Comparison of ENCODE assay signal across 1 cellular context in the genomic region with DNA sequence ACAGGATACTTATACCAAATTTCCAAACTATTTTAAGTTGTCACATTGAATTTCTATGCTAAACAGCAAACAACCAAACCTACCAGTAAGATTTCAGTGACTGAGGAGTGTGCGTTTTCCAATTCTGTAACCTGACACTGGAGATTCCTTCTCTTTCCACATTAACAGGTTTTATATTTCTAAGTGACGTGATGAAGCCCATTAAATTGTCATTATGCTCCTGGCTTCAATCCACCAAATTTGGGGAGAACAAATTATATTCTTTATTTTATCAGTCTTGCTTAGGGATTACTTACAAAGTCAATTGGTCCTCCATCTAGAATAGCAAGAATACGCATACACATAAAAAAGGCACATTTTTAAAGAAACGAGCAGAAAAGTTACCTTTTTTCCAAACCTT.
TF ChIP-seq lines count a peak whose summit lies in the region.

No MANE protein-coding gene starts in this region.

TF ChIP-seq in SK-N-SH, 30 proteins besides CTCF, POLR2A, EP300 and RAD21 (continued from another document):
- TF ChIP-seq, protein P1, sequence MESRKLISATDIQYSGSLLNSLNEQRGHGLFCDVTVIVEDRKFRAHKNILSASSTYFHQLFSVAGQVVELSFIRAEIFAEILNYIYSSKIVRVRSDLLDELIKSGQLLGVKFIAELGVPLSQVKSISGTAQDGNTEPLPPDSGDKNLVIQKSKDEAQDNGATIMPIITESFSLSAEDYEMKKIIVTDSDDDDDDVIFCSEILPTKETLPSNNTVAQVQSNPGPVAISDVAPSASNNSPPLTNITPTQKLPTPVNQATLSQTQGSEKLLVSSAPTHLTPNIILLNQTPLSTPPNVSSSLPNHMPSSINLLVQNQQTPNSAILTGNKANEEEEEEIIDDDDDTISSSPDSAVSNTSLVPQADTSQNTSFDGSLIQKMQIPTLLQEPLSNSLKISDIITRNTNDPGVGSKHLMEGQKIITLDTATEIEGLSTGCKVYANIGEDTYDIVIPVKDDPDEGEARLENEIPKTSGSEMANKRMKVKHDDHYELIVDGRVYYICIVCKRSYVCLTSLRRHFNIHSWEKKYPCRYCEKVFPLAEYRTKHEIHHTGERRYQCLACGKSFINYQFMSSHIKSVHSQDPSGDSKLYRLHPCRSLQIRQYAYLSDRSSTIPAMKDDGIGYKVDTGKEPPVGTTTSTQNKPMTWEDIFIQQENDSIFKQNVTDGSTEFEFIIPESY (IDR thresholded peaks at IDR 0.05; ENCODE audit: borderline replicate concordance, low read depth), result no peak
- TF ChIP-seq JUND (IDR thresholded peaks at IDR 0.05), result no peak
TF ChIP-seq in SK-N-SH: peak in this region for 0.
